In the genomic region with DNA sequence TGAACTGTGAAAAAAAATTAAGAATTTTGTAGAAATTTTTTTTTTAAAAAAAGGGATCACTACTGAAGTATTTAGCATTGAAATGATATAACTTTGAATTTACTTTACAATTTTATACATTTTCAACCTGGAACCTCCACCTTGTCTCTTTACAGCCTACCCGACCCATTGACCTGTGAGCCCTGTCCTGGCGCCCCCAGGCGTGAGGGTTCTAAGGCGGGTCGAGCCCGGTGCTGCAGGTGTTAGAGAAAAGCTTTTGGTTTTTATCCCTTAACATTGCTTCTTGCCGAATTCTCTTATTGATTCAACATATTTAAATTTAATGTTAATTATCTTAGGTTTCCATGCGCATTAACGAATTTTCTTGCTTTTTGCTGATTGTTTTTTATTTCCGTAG, we compare ENCODE assay signal across 8 cellular contexts. TPM values are rescaled to one million over a fixed set of nuclear protein-coding genes. Genes with fewer than 3 reads are reported as not detected.
A peak's percentile ranks its signal among the peaks of the same experiment; 100 is the strongest.
DNase-seq lines count a peak whose midpoint lies in the region; ATAC-seq, FAIRE-seq and TF ChIP-seq lines count a peak whose summit lies in the region.

No MANE protein-coding gene starts in this region.

- peak overlapping the region; percentile 92 for H2AFZ ChIP-seq in K562 (ENCODE audit: low read depth, low read length)

- H3K27me3 ChIP-seq in heart left ventricle, result no peaks in the 10 kb centered on the region
- no peaks in the 10 kb centered on the region for H3K27me3 ChIP-seq in K562 (ENCODE audit: control insufficient read depth in 2 of 2, insufficient read depth in 2 of 2, low read length in 2 of 2)
- no peaks in the 10 kb centered on the region for H3K27me3 ChIP-seq in upper lobe of right lung

- no peaks in the 10 kb centered on the region for H3K9me3 ChIP-seq in heart left ventricle
- H3K9me3 ChIP-seq in K562 (replicated peaks; ENCODE audit: control insufficient read depth, insufficient read depth, low read depth, low read length), result no peaks in the 10 kb centered on the region
- no peaks in the 10 kb centered on the region for H3K9me3 ChIP-seq in mesodermal cell (ENCODE audit: control insufficient read depth, low read length)
- H3K9me3 ChIP-seq in upper lobe of right lung, result no peaks in the 10 kb centered on the region

- DNase-seq in heart left ventricle (no peak), Right ventricle myocardium superior (no peak), K562 (ENCODE audit: extremely low read depth in 1 of 4, low spot score in 3 of 4) (peak in 1 of 4 experiments; percentile 7), upper lobe of right lung (no peak), NCI-H82 treated with DMSO at 0.1 percent for 48 hours (lab: John Stamatoyannopoulos, UW; ENCODE audit: unreplicated experiment) (no peak), KBM-7 (no peak)

- POLR2A ChIA-PET in K562 (lab: Yijun Ruan, JAX), result interaction anchor here (0.6 kb wide), 1 partner anchor 303 kb away, joined by 3 read pairs; no protein-coding TSS in a partner anchor

- H3K36me3 ChIP-seq in heart left ventricle (no peaks in the 10 kb centered on the region), K562 (ENCODE audit: control insufficient read depth, insufficient read depth, low read length) (no peaks in the 10 kb centered on the region), mesodermal cell (ENCODE audit: control insufficient read depth, insufficient read depth, low read length) (peaks cover 8% of the 10 kb centered on the region), upper lobe of right lung (no peaks in the 10 kb centered on the region)

- H3K4me1 ChIP-seq in heart left ventricle (peaks cover 0 to 30% (median 15%) of the 10 kb centered on the region in 12 donors), K562 (replicated peaks in 1 of 2; ENCODE audit: control insufficient read depth in 2 of 2, insufficient read depth in 2 of 2, low read length in 2 of 2) (peaks cover 15 to 33% of the 10 kb centered on the region in 2 experiments), mesodermal cell (ENCODE audit: control insufficient read depth, insufficient read depth, low read length, poor library complexity, severe bottlenecking) (peaks cover 28% of the 10 kb centered on the region), upper lobe of right lung (peaks cover 22% of the 10 kb centered on the region)

- no peak for FAIRE-seq in K562 (lab: Jason Lieb, UNC)

- intact Hi-C loops in heart left ventricle (cut with DNase I), result loop anchor here in 8 of 10 donors (5.0 to 10.0 kb wide), 8 partner anchors 78 to 760 kb away; a partner anchor contains a TSS
- intact Hi-C loops in Right ventricle myocardium superior (cut with DNase I), result loop anchor here (1.0 to 5.0 kb wide), 2 partner anchors 254 to 542 kb away; no protein-coding TSS in a partner anchor
- intact Hi-C loops in K562 (cut with micrococcal nuclease), result loop anchor here (5.0 to 10.0 kb wide), 5 partner anchors 78 to 742 kb away; a partner anchor contains a TSS
- intact Hi-C loops in upper lobe of right lung (cut with DNase I), result loop anchor here (5.0 kb wide), 1 partner anchor 537 kb away; no protein-coding TSS in a partner anchor

- no peak for TF ChIP-seq POLR2A in heart left ventricle (IDR thresholded peaks at IDR 0.05)
- no peak for TF ChIP-seq POLR2A in K562 (conservative IDR thresholded peaks at IDR 0.05)

- whole genome bisulfite sequencing in heart left ventricle, 4 donors, result 22 to 24% (median 22%) methylated on average over 10 of the region's 10 CpGs
- WGBS in K562 (ENCODE audit: insufficient coverage, low coverage, missing lambda C conversion rate), result 83% methylated on average over 10 of the region's 10 CpGs
- WGBS in mesodermal cell (ENCODE audit: insufficient coverage in 2 of 2), 2 experiments, result 30% methylated on average over 3 of the region's 10 CpGs; no CpG with 5 or more reads in 1 of the 2 experiments

- no peak for TF ChIP-seq EP300 in K562 (IDR thresholded peaks at IDR 0.05; ENCODE audit: low read length)

- no peak overlapping the region for H3K4me2 ChIP-seq in K562 (ENCODE audit: insufficient read depth, low read length)

- H3K9me1 ChIP-seq in K562 (ENCODE audit: control insufficient read depth, insufficient read depth, low read length), result no peaks in the 10 kb centered on the region

- H3K79me2 ChIP-seq in K562 (ENCODE audit: control insufficient read depth, insufficient read depth, low read length), result peaks cover 20% of the 10 kb centered on the region

- TF ChIP-seq CTCF in heart left ventricle (IDR thresholded peaks at IDR 0.05), result no peak
- TF ChIP-seq CTCF in K562 (IDR thresholded peaks at IDR 0.05 in 2 of 3, conservative IDR thresholded peaks at IDR 0.05 in 1 of 3; ENCODE audit: insufficient read depth in 2 of 3, low read depth in 1 of 3, low read length in 3 of 3), result no peak
- no peak for TF ChIP-seq CTCF in upper lobe of right lung (IDR thresholded peaks at IDR 0.05)

- H3K9ac ChIP-seq in K562 (ENCODE audit: insufficient read depth in 1 of 2, low read depth in 2 of 2, low read length in 2 of 2), result no peak overlapping the region; a peak in 1 of 4 replicates

- no peak for TF ChIP-seq RAD21 in K562 (CRISPR knock-in tag; conservative IDR thresholded peaks at IDR 0.05 in 1 of 2, IDR thresholded peaks at IDR 0.05 in 1 of 2)

- in situ Hi-C loops in K562 (cut with MboI) (loop anchor here (10.0 kb wide), 2 partner anchors 560 to 750 kb away; a partner anchor contains a TSS), KBM-7 (cut with MboI; ENCODE audit: low pct_unique_long_range_greater_than_20kb, low sequenced_read_pairs) (loop anchor here (25.0 kb wide), 3 partner anchors 257 to 757 kb away; no protein-coding TSS in a partner anchor)

- ATAC-seq in heart left ventricle (no peak), Right ventricle myocardium superior (ENCODE audit: poor library complexity) (no peak), K562 (no peak), upper lobe of right lung (no peak), GM18870 (IDR thresholded peaks at IDR 0.05; ENCODE audit: unreplicated experiment) (no peak)

- BruUV-seq in K562 (replicated peaks; lab: Mats Ljungman, UMichigan), result no TSS peak

- H3K4me3 ChIP-seq in heart left ventricle (peak overlapping the region; percentile 58 to 94 (median 78)), K562 (no peak overlapping the region), mesodermal cell (ENCODE audit: extremely low read depth, insufficient read depth, low read length, poor library complexity, severe bottlenecking) (peak overlapping the region; percentile 73), upper lobe of right lung (peak overlapping the region; percentile 88)

- H3K27ac ChIP-seq in heart left ventricle (peak overlapping the region in 3 of 12 donors; percentile 45 to 90 (median 88)), K562 (ENCODE audit: extremely low read depth, low read depth, low read length) (no peak overlapping the region; the same call in 2 of the 3 replicates), mesodermal cell (ENCODE audit: low read depth, low read length, severe bottlenecking) (no peak overlapping the region), upper lobe of right lung (no peak overlapping the region)

- CTCF ChIA-PET in K562 (lab: Yijun Ruan, JAX; ENCODE audit: low intra/inter-chr PET ratio), result no interaction called here

- H4K20me1 ChIP-seq in K562 (replicated peaks; ENCODE audit: control insufficient read depth, insufficient read depth, low read length), result no peaks in the 10 kb centered on the region

TF ChIP-seq in K562, 482 proteins besides CTCF, POLR2A, EP300 and RAD21:
- no peak for TF ChIP-seq RBFOX2 (IDR thresholded peaks at IDR 0.05; ENCODE audit: low read depth, low read length)
- TF ChIP-seq ZNF316 (IDR thresholded peaks at IDR 0.05), result 0 out of 2 replicates have a peak, but pooled peaks have one; percentile 19
- no peak for TF ChIP-seq ZNF3 (CRISPR knock-in tag; IDR thresholded peaks at IDR 0.05)
- TF ChIP-seq FOS (IDR thresholded peaks at IDR 0.05; ENCODE audit: extremely low read depth, insufficient read length), result no peak
- TF ChIP-seq ZNF764 (CRISPR knock-in tag; IDR thresholded peaks at IDR 0.05; ENCODE audit: low read depth), result no peak

RNA-seq across cellular contexts. Expression of a gene that starts 0.6 kb away (rescaled TPM):
- total RNA-seq in heart left ventricle (1 to 10 TPM; 2.3 to 4.4 (median 2.9) TPM), Right ventricle myocardium superior (3.6 TPM), K562 (2014; rRNA removed) (4.3 and 5.1 TPM in 2 replicates), K562 (2014; rRNA removed; fragmentation: Illumina TruSeq; extraction: Trizol) (6.0 and 6.4 TPM in 2 replicates), K562 (2015; rRNA removed; fragmentation: Illumina TruSeq; extraction: Trizol) (7.1 and 8.8 TPM in 2 replicates), K562 (2021) (4.5 and 4.9 TPM in 2 replicates), upper lobe of right lung (4.5 TPM)
- polyA plus RNA-seq in heart left ventricle (1 to 10 TPM in 1 of 2 donors, under 1 TPM in 1; 0.84 to 1.1 TPM), K562 (2011; rRNA removed) (4.5 and 4.6 TPM in 2 replicates), K562 (2014; fragmentation: Illumina TruSeq; extraction: Trizol) (3.9 and 4.2 TPM in 2 replicates), K562 (2014; fragmentation: Nextera tagmentation; extraction: Ambion mirVana) (under 1 TPM; 0.38 to 0.55 TPM), K562 (2014; rRNA removed) (3.2 and 5.3 TPM in 2 replicates)
- 4.7 and 25.6 TPM in 2 replicates for total RNA-seq in K562 (2011; cell fraction: chromatin; rRNA removed; ENCODE audit: low replicate concordance)
- total RNA-seq in K562 (2011; cell fraction: nucleolus; rRNA removed), result 3.8 and 6.7 TPM in 2 replicates
- 7.1 and 7.6 TPM in 2 replicates for total RNA-seq in K562 (2011; cell fraction: nucleoplasm; rRNA removed)
- 1.0 and 1.2 TPM in 2 replicates for polyA plus RNA-seq in K562 (2011; cell fraction: cytosol; rRNA removed)
- polyA plus RNA-seq in K562 (2011; cell fraction: nucleus; rRNA removed), result 7.1 and 9.6 TPM in 2 replicates
- 2.4 and 3.2 TPM in 2 replicates for polyA plus RNA-seq in K562 (2012)
- 7.2 and 12.4 TPM in 2 replicates for polyA minus RNA-seq in K562 (2011; rRNA and poly(A)+ RNA removed)
- 1.4 and 3.0 TPM in 2 replicates for polyA minus RNA-seq in K562 (2011; cell fraction: cytosol; rRNA and poly(A)+ RNA removed)
- 6.1 and 11.3 TPM in 2 replicates for polyA minus RNA-seq in K562 (2011; cell fraction: nucleus; rRNA and poly(A)+ RNA removed)
- polyA plus RNA-seq in mesodermal cell (2013, experiment 1 of 2), result 2.4 TPM
- 1.1 TPM for polyA plus RNA-seq in mesodermal cell (2013, experiment 2 of 2)
